Comparison of ENCODE assay signal across 8 cellular contexts in the genomic region with DNA sequence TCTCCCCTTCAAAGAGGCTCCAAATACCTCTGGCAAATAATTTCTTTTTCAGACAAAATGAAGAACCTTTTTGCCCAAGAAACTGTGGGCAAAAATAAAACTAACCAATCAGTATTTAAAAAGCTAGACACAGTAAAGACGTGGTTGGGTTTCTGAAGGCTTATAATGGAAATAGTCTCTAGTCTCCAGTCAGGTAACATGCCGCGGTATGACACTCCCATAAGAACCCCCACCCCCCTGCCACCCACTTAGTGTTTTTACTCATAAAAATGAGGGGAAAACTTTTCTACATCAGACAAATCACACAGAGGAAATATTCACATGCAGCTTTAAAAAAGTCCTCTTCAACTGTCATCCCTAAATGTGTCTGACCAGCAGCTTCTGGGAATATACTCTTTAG.
DNase-seq lines count a peak whose midpoint lies in the region; ATAC-seq and TF ChIP-seq lines count a peak whose summit lies in the region.

No MANE protein-coding gene starts in this region.

- no peaks in the 10 kb centered on the region for H3K9me3 Mint-ChIP-seq in CD14-positive monocyte
- peaks cover 5% of the 10 kb centered on the region for H3K9me3 Mint-ChIP-seq in activated CD4-positive, alpha-beta T cell treated with anti-CD3 and anti-CD28 coated beads, Interleukin-2, amount 10 ng/mL, durations not matched to agents 7 days and 5 days
- H3K9me3 Mint-ChIP-seq in natural killer cell: no peaks in the 10 kb centered on the region

- H3K36me3 Mint-ChIP-seq in CD14-positive monocyte: peaks cover 37 to 49% of the 10 kb centered on the region in 2 donors
- peaks cover 81% of the 10 kb centered on the region for H3K36me3 Mint-ChIP-seq in activated CD4-positive, alpha-beta T cell treated with anti-CD3 and anti-CD28 coated beads, Interleukin-2, amount 10 ng/mL, durations not matched to agents 7 days and 5 days (ENCODE audit: low read depth)
- no peaks in the 10 kb centered on the region for H3K36me3 Mint-ChIP-seq in natural killer cell

- peak overlapping the region; percentile 82 to 96 (median 93) for H3K27ac Mint-ChIP-seq in CD14-positive monocyte
- peak overlapping the region; percentile 86 for H3K27ac Mint-ChIP-seq in activated CD4-positive, alpha-beta T cell treated with anti-CD3 and anti-CD28 coated beads, Interleukin-2, amount 10 ng/mL, durations not matched to agents 7 days and 5 days
- no peak overlapping the region for H3K27ac Mint-ChIP-seq in natural killer cell

- H3K4me3 ChIP-seq in dorsolateral prefrontal cortex: no peak overlapping the region

- no peaks in the 10 kb centered on the region for H3K27me3 Mint-ChIP-seq in CD14-positive monocyte (ENCODE audit: low read depth in 3 of 3)
- H3K27me3 Mint-ChIP-seq in activated CD4-positive, alpha-beta T cell treated with anti-CD3 and anti-CD28 coated beads, Interleukin-2, amount 10 ng/mL, durations not matched to agents 7 days and 5 days: no peaks in the 10 kb centered on the region
- H3K27me3 Mint-ChIP-seq in natural killer cell (ENCODE audit: low read depth in 2 of 2): no peaks in the 10 kb centered on the region

- H3K27ac ChIP-seq in dorsolateral prefrontal cortex: peak overlapping the region in 54 of 59 donors; percentile 46 to 93 (median 86)

- TF ChIP-seq CTCF in CD14-positive monocyte (IDR thresholded peaks at IDR 0.05) (no peak), dorsolateral prefrontal cortex (IDR thresholded peaks at IDR 0.05 in 54 of 56, conservative IDR thresholded peaks at IDR 0.05 in 2 of 56; ENCODE audit: low read depth in 1 of 56, partially characterized antibody in 56 of 56) (no peak), natural killer cell (IDR thresholded peaks at IDR 0.05) (no peak)

- intact Hi-C loops in CD14-positive monocyte (cut with micrococcal nuclease) (loop anchor here (5.0 to 10.0 kb wide), 2 partner anchors 46 to 127 kb away; no protein-coding TSS in a partner anchor), dorsolateral prefrontal cortex (cut with DNase I) (loop anchor here in 1 of 2 donors (5.0 kb wide), 1 partner anchor 117 kb away; a partner anchor contains a TSS), natural killer cell (cut with micrococcal nuclease) (no loop called here)

- H3K4me3 Mint-ChIP-seq in CD14-positive monocyte (no peak overlapping the region), natural killer cell (no peak overlapping the region)
- H3K4me3 Mint-ChIP-seq in activated CD4-positive, alpha-beta T cell treated with anti-CD3 and anti-CD28 coated beads, Interleukin-2, amount 10 ng/mL, durations not matched to agents 7 days and 5 days: no peak overlapping the region

- POLR2A ChIA-PET in activated CD4-positive, alpha-beta T cell treated with anti-CD3 and anti-CD28 coated beads, Interleukin-2, amount 10 ng/mL, durations not matched to agents 7 days and 5 days (lab: Charles Lee): no interaction called here

- DNase-seq in CD14-positive monocyte (ENCODE audit: low spot score) (no peak), dorsolateral prefrontal cortex (no peak), A172 (ENCODE audit: low spot score) (no peak), natural killer cell (no peak), T-helper 9 cell (no peak), NCI-H1105 treated with DMSO at 0.1 percent for 48 hours (lab: John Stamatoyannopoulos, UW) (no peak)
- DNase-seq in activated CD4-positive, alpha-beta T cell treated with anti-CD3 and anti-CD28 coated beads, Interleukin-2, amount 10 ng/mL, durations not matched to agents 7 days and 5 days: no peak
- DNase-seq in stimulated activated CD4-positive, alpha-beta T cell treated with anti-CD3 and anti-CD28 coated beads, Interleukin-1b, Interleukin-23, amount 100 ng/mL, for 24 hours (ENCODE audit: low read depth in 4 of 4, low spot score in 1 of 4): peak; percentile 28 to 54 (median 32)

- no peaks in the 10 kb centered on the region for H3K27me3 ChIP-seq in dorsolateral prefrontal cortex

- H3K4me1 Mint-ChIP-seq in CD14-positive monocyte: peaks cover 92% of the 10 kb centered on the region
- H3K4me1 Mint-ChIP-seq in activated CD4-positive, alpha-beta T cell treated with anti-CD3 and anti-CD28 coated beads, Interleukin-2, amount 10 ng/mL, durations not matched to agents 7 days and 5 days: peaks cover 88% of the 10 kb centered on the region
- peaks cover 10% of the 10 kb centered on the region in 2 donors for H3K4me1 Mint-ChIP-seq in natural killer cell

- ATAC-seq in natural killer cell: no peak

- CTCF ChIA-PET in activated CD4-positive, alpha-beta T cell treated with anti-CD3 and anti-CD28 coated beads, Interleukin-2, amount 10 ng/mL, durations not matched to agents 7 days and 5 days (lab: Charles Lee): interaction anchor here (1.1 to 1.5 kb wide), 2 partner anchors 9 to 23 kb away, joined by 4 to 5 read pairs; no protein-coding TSS in a partner anchor

Comparison
In these comparisons a context has a peak if more than half of its experiments do, and no peak if none do; other contexts are left out.
1. DNase-seq: peak in stimulated activated CD4-positive, alpha-beta T cell treated with anti-CD3 and anti-CD28 coated beads, Interleukin-1b, Interleukin-23, amount 100 ng/mL, for 24 hours (4 of 4); none in CD14-positive monocyte (single experiment), activated CD4-positive, alpha-beta T cell treated with anti-CD3 and anti-CD28 coated beads, Interleukin-2, amount 10 ng/mL, durations not matched to agents 7 days and 5 days (single experiment), dorsolateral prefrontal cortex (0 of 10), A172 (single experiment), natural killer cell (single experiment), T-helper 9 cell (single experiment) and NCI-H1105 treated with DMSO at 0.1 percent for 48 hours (single experiment).
2. H3K27ac Mint-ChIP-seq: peak in CD14-positive monocyte (7 of 7) and activated CD4-positive, alpha-beta T cell treated with anti-CD3 and anti-CD28 coated beads, Interleukin-2, amount 10 ng/mL, durations not matched to agents 7 days and 5 days (single experiment); none in natural killer cell (0 of 2).